10 cellular contexts compared by ENCODE assay signal in the genomic region with DNA sequence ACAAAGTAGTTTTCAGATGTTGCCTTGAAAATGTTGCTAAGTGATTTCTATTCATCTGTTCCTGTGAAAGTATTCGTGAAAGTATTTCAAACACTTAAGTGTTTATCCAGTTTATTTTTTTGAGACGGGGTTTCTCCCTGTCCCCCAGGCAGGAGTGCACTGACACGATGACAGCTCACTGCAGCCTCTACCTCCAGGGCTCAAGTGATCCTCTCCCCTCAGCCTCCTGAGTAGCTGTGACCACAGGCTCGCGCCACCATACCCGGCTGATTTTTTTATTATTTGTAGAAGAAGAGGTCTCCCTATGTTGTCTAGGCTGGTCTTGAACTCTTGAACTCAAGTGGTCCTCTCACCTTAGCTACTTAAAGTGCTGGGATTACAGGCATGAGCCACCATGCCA. TPM values are rescaled to one million over a fixed set of nuclear protein-coding genes. Genes with fewer than 3 reads are reported as not detected.
DNase-seq lines count a peak whose midpoint lies in the region; ATAC-seq and TF ChIP-seq lines count a peak whose summit lies in the region.
"Had no signal": no experiment of that assay in that cellular context is flagged by ENCODE, and none has a peak within 500 bp of the region (broad histone marks: within the 10 kb centered on the region; RNA-seq: fewer than 3 reads in every experiment).

No MANE protein-coding gene starts in this region.

- H3K36me3 ChIP-seq in DOHH2 (ENCODE audit: control insufficient read depth, low read length) (peaks cover 13% of the 10 kb centered on the region), PC-3 (ENCODE audit: low read depth, low read length) (no peaks in the 10 kb centered on the region)
- H3K36me3 ChIP-seq: WERI-Rb-1 had no signal

- H3K4me1 Mint-ChIP-seq in endothelial cell (ENCODE audit: unreplicated experiment) (peaks cover 32% of the 10 kb centered on the region), progenitor cell of endocrine pancreas (ENCODE audit: low read depth) (peaks cover 17% of the 10 kb centered on the region)

- H3K27ac Mint-ChIP-seq in endothelial cell (ENCODE audit: unreplicated experiment) (no peak overlapping the region), progenitor cell of endocrine pancreas (peak overlapping the region; percentile 100)

- CTCF ChIA-PET in PC-3 (lab: Charles Lee) = no interaction called here

- H3K27ac ChIP-seq in DOHH2 (ENCODE audit: low read depth, low read length) = no peak overlapping the region
- no peak overlapping the region for H3K27ac ChIP-seq in PC-3 (ENCODE audit: low read length)

- H3K4me1 ChIP-seq in DOHH2 (ENCODE audit: control insufficient read depth, low read length) = peaks cover 21% of the 10 kb centered on the region
- H3K4me1 ChIP-seq in PC-3 (ENCODE audit: insufficient read depth, low read length) = peaks cover 15% of the 10 kb centered on the region; the same call in 1 of the 2 replicates

- no peaks in the 10 kb centered on the region for H3F3A ChIP-seq in DOHH2 (ENCODE audit: control insufficient read depth, insufficient read depth)
- no peaks in the 10 kb centered on the region for H3F3A ChIP-seq in PC-3 (ENCODE audit: low read length, unreplicated experiment)

- ATAC-seq in PC-3 (no peak), HG03159 (IDR thresholded peaks at IDR 0.05; ENCODE audit: unreplicated experiment) (no peak)

- H4K20me1 ChIP-seq in DOHH2 (ENCODE audit: control insufficient read depth, insufficient read depth, low read depth, low read length) (no peaks in the 10 kb centered on the region), PC-3 (ENCODE audit: low read length) (no peaks in the 10 kb centered on the region)

- H3K9me2 ChIP-seq in DOHH2 (replicated peaks; ENCODE audit: control insufficient read depth, low read length) (no peaks in the 10 kb centered on the region), PC-3 (replicated peaks; ENCODE audit: low read length) (no peaks in the 10 kb centered on the region)

- POLR2A ChIA-PET in PC-3 (lab: Charles Lee; ENCODE audit: unreplicated experiment) = no interaction called here

- H3K9ac ChIP-seq in PC-3 (ENCODE audit: low read length) = no peak overlapping the region

- peak overlapping the region; percentile 89 for H3K4me3 ChIP-seq in DOHH2 (ENCODE audit: low read length)
- peak overlapping the region; percentile 100 for H3K4me3 ChIP-seq in PC-3 (ENCODE audit: low read length)

- H3K9me3 Mint-ChIP-seq in endothelial cell (ENCODE audit: unreplicated experiment) (no peaks in the 10 kb centered on the region), progenitor cell of endocrine pancreas (ENCODE audit: low read depth) (peaks cover 3% of the 10 kb centered on the region)

- DNase-seq in PC-3 (no peak), endothelial cell (ENCODE audit: low spot score) (no peak), progenitor cell of endocrine pancreas (ENCODE audit: low spot score, unreplicated experiment) (no peak), activated gamma-delta T cell (lab: John Stamatoyannopoulos, UW) (no peak), NCI-H2227 treated with DMSO at 0.1 percent for 48 hours (lab: John Stamatoyannopoulos, UW) (no peak), NCI-H1092 treated with DMSO at 0.1 percent for 48 hours (lab: John Stamatoyannopoulos, UW) (no peak)
- DNase-seq: stimulated activated naive CD4-positive, alpha-beta T cell treated with Interleukin-2 at 50 U/mL for 16 hours; WERI-Rb-1 had no signal

- H3K4me3 Mint-ChIP-seq in endothelial cell (ENCODE audit: unreplicated experiment) (peak overlapping the region; percentile 49), progenitor cell of endocrine pancreas (ENCODE audit: low read depth) (peak overlapping the region; percentile 99)

- H3K36me3 Mint-ChIP-seq in endothelial cell (ENCODE audit: low read depth, unreplicated experiment) = no peaks in the 10 kb centered on the region
- no peaks in the 10 kb centered on the region for H3K36me3 Mint-ChIP-seq in progenitor cell of endocrine pancreas (ENCODE audit: insufficient read depth)

- H3K9me3 ChIP-seq in DOHH2 (ENCODE audit: control insufficient read depth, insufficient read depth, low read length) (no peaks in the 10 kb centered on the region), PC-3 (ENCODE audit: low read length) (no peaks in the 10 kb centered on the region)

- H3K79me2 ChIP-seq in DOHH2 (ENCODE audit: control insufficient read depth, low read length) = peaks cover 65% of the 10 kb centered on the region
- H3K79me2 ChIP-seq in PC-3 (ENCODE audit: low read length) = peaks cover 70% of the 10 kb centered on the region

- H3K27me3 Mint-ChIP-seq in endothelial cell (ENCODE audit: unreplicated experiment) (peaks cover 11% of the 10 kb centered on the region), progenitor cell of endocrine pancreas (no peaks in the 10 kb centered on the region)

- H2AFZ ChIP-seq in PC-3 (ENCODE audit: low read length) = no peak overlapping the region

- intact Hi-C loops in PC-3 (cut with micrococcal nuclease) = loop anchor here (2.0 kb wide), 1 partner anchor 129 kb away; no protein-coding TSS in a partner anchor

- TF ChIP-seq CTCF in DOHH2 (IDR thresholded peaks at IDR 0.05; ENCODE audit: low read depth, low read length, poor library complexity, severe bottlenecking) = no peak
- TF ChIP-seq CTCF in PC-3 (conservative IDR thresholded peaks at IDR 0.05; ENCODE audit: low read depth, low read length) = no peak
- TF ChIP-seq CTCF in endothelial cell (IDR thresholded peaks at IDR 0.05; ENCODE audit: unreplicated experiment) = no peak
- no peak for TF ChIP-seq CTCF in progenitor cell of endocrine pancreas (IDR thresholded peaks at IDR 0.05; ENCODE audit: unreplicated experiment)

- H3K4me2 ChIP-seq in DOHH2 (ENCODE audit: low read length) = peak overlapping the region; percentile 76
- H3K4me2 ChIP-seq in PC-3 (ENCODE audit: low read length) = peak overlapping the region; percentile 92

- no peaks in the 10 kb centered on the region for H3K27me3 ChIP-seq in DOHH2 (ENCODE audit: control insufficient read depth, low read length)
- H3K27me3 ChIP-seq in PC-3 (ENCODE audit: low read length) = no peaks in the 10 kb centered on the region

- BruUV-seq in PC-3 (replicated peaks; lab: Mats Ljungman, UMichigan) = no TSS peak

RNA-seq across cellular contexts. Expression of a gene that starts 1.7 kb away (rescaled TPM):
- 35.3 and 42.4 TPM in 2 replicates for total RNA-seq in PC-3 (2014; rRNA removed)
- total RNA-seq in endothelial cell (ENCODE audit: unreplicated experiment) = 52.0 TPM
- total RNA-seq in progenitor cell of endocrine pancreas = 65.7 and 69.2 TPM in 2 replicates
